8 cellular contexts compared by ENCODE assay signal in genomic region chr1:54053745-54054437, GRCh38. TPM values are rescaled to one million over a fixed set of nuclear protein-coding genes. Genes with fewer than 3 reads are reported as not detected.
DNase-seq lines count a peak whose midpoint lies in the region; ATAC-seq and TF ChIP-seq lines count a peak whose summit lies in the region.

No MANE protein-coding gene starts in this region.

- WGBS in psoas muscle, 3 donors = 14 to 18% (median 14%) methylated on average over 21 of the region's 21 CpGs

- TF ChIP-seq CTCF in psoas muscle (IDR thresholded peaks at IDR 0.05) = no peak

- peak; percentile 5 for ATAC-seq in esophagus mucosa
- peak; percentile 1 to 10 (median 4) for ATAC-seq in psoas muscle
- ATAC-seq in HG03095 (IDR thresholded peaks at IDR 0.05; ENCODE audit: unreplicated experiment) = no peak
- no peak for ATAC-seq in HG03442 (IDR thresholded peaks at IDR 0.05; ENCODE audit: unreplicated experiment)

- no peaks in the 10 kb centered on the region for H3K36me3 ChIP-seq in psoas muscle (ENCODE audit: insufficient read depth in 1 of 2, low read depth in 1 of 2)

- peak overlapping the region; percentile 91 for H3K27ac ChIP-seq in psoas muscle

- H3K27me3 ChIP-seq in psoas muscle (ENCODE audit: insufficient read depth in 3 of 3, low read length in 2 of 3) = no peaks in the 10 kb centered on the region

- peak overlapping the region; percentile 74 for H3K4me3 ChIP-seq in psoas muscle

- peaks cover 34% of the 10 kb centered on the region for H3K4me1 ChIP-seq in psoas muscle

- DNase-seq in NCI-H146 treated with DMSO at 0.1 percent for 48 hours (lab: John Stamatoyannopoulos, UW; ENCODE audit: unreplicated experiment) = peak; percentile 24
- DNase-seq in NCI-H146 (lab: John Stamatoyannopoulos, UW) = no peak
- DNase-seq in NCI-H2107 treated with DMSO at 0.1 percent for 48 hours (lab: John Stamatoyannopoulos, UW; ENCODE audit: unreplicated experiment) = peak; percentile 39
- no peak for DNase-seq in psoas muscle
- DNase-seq in NOMO-1 treated with DMSO at 0.1 percent for 48 hours (lab: John Stamatoyannopoulos, UW; ENCODE audit: unreplicated experiment) = no peak

- no peaks in the 10 kb centered on the region for H3K9me3 ChIP-seq in psoas muscle

- intact Hi-C loops in psoas muscle (cut with DNase I) = loop anchor here (5.0 to 10.0 kb wide), 2 partner anchors 107 to 661 kb away; partner anchors contain the start of genes TTC4 (in 2 of the 2), IFT25 (in 1 of the 2) and LRRC42 (in 1 of the 2)

RNA-seq across cellular contexts. Expression of gene TCEANC2, which starts 0.5 kb away (rescaled TPM):
- 4.2 TPM for total RNA-seq in esophagus mucosa
- total RNA-seq in psoas muscle = 10 to 100 TPM in 1 of 4 donors, 1 to 10 TPM in 3; 5.5 to 10.4 (median 6.6) TPM
- 1 to 10 TPM; 2.3 to 9.5 (median 2.4) TPM for polyA plus RNA-seq in psoas muscle

RNA-seq across cellular contexts. Expression of gene TMEM59, which starts 0.9 kb away (rescaled TPM):
- total RNA-seq in esophagus mucosa = 255 TPM
- 100 to 1,000 TPM; 166 to 216 (median 182) TPM for total RNA-seq in psoas muscle
- polyA plus RNA-seq in psoas muscle = 100 to 1,000 TPM; 123 to 240 (median 140) TPM

RNA-seq across cellular contexts. Expression of gene LDLRAD1, which starts 35.9 kb away (rescaled TPM):
- total RNA-seq in esophagus mucosa = 0.24 TPM
- not detected for total RNA-seq in psoas muscle
- not detected for polyA plus RNA-seq in psoas muscle

Comparison
In these comparisons a context has a peak if more than half of its experiments do, and no peak if none do; other contexts are left out.
1. DNase-seq: peak in NCI-H146 treated with DMSO at 0.1 percent for 48 hours (single experiment) and NCI-H2107 treated with DMSO at 0.1 percent for 48 hours (single experiment); none in NCI-H146 (single experiment), psoas muscle (0 of 2) and NOMO-1 treated with DMSO at 0.1 percent for 48 hours (single experiment).
2. ATAC-seq: peak in esophagus mucosa (single experiment) and psoas muscle (4 of 4); none in HG03095 (single experiment) and HG03442 (single experiment).